In genomic region chr16:4306439-4307214, GRCh38 we compare ENCODE assay signal across 8 cellular contexts. TPM values are rescaled to one million over a fixed set of nuclear protein-coding genes. Genes with fewer than 3 reads are reported as not detected.
DNase-seq lines count a peak whose midpoint lies in the region; ATAC-seq and TF ChIP-seq lines count a peak whose summit lies in the region.

No MANE protein-coding gene starts in this region.

- H3K4me3 ChIP-seq in GM12875 (ENCODE audit: low read depth, low read length) (peak overlapping the region; percentile 84), iPS-11a (ENCODE audit: low read depth, low read length) (peak overlapping the region; percentile 83)

- peak; percentile 6 for ATAC-seq in stimulated activated effector memory CD8-positive, alpha-beta T cell treated with anti-CD3 and anti-CD28 coated beads, Interleukin-12 subunit alpha, Interleukin-12 subunit beta, amount 100 ng/mL, for 72 hours
- no peak for ATAC-seq in HG02759 (IDR thresholded peaks at IDR 0.05; ENCODE audit: unreplicated experiment)

- DNase-seq in NCI-H2227 treated with DMSO at 0.1 percent for 48 hours (lab: John Stamatoyannopoulos, UW) (peak; percentile 51), cerebellum (ENCODE audit: low spot score) (no peak)
- DNase-seq in activated gamma-delta T cell treated with anti-CD3 and anti-CD28 coated beads, Interleukin-2, amount 50 U/mL, for 16 hours (ENCODE audit: low read depth), result peak; percentile 49
- DNase-seq in stimulated activated effector memory CD8-positive, alpha-beta T cell treated with anti-CD3 and anti-CD28 coated beads, Interleukin-12 subunit alpha, Interleukin-12 subunit beta, amount 100 ng/mL, for 72 hours (ENCODE audit: low spot score in 2 of 2), result peak in 1 of 2 donors; percentile 56
- no peak for DNase-seq in activated CD4-positive, CD25-positive, alpha-beta regulatory T cell treated with anti-CD3 and anti-CD28 coated beads, Interleukin-2, amount 50 U/mL, for 72 hours

- H3K27ac Mint-ChIP-seq in stimulated activated effector memory CD8-positive, alpha-beta T cell treated with anti-CD3 and anti-CD28 coated beads, Interleukin-12 subunit alpha, Interleukin-12 subunit beta, amount 100 ng/mL, for 72 hours, result peak overlapping the region; percentile 98

- no peak for TF ChIP-seq CTCF in GM12875 (IDR thresholded peaks at IDR 0.05; ENCODE audit: borderline replicate concordance, insufficient read depth, low read depth, low read length)

- peaks cover 28% of the 10 kb centered on the region for H3K4me1 Mint-ChIP-seq in stimulated activated effector memory CD8-positive, alpha-beta T cell treated with anti-CD3 and anti-CD28 coated beads, Interleukin-12 subunit alpha, Interleukin-12 subunit beta, amount 100 ng/mL, for 72 hours

- H3K36me3 Mint-ChIP-seq in stimulated activated effector memory CD8-positive, alpha-beta T cell treated with anti-CD3 and anti-CD28 coated beads, Interleukin-12 subunit alpha, Interleukin-12 subunit beta, amount 100 ng/mL, for 72 hours, result peaks cover 10% of the 10 kb centered on the region

- peak overlapping the region; percentile 93 for H3K4me3 Mint-ChIP-seq in stimulated activated effector memory CD8-positive, alpha-beta T cell treated with anti-CD3 and anti-CD28 coated beads, Interleukin-12 subunit alpha, Interleukin-12 subunit beta, amount 100 ng/mL, for 72 hours

- H3K9me3 Mint-ChIP-seq in stimulated activated effector memory CD8-positive, alpha-beta T cell treated with anti-CD3 and anti-CD28 coated beads, Interleukin-12 subunit alpha, Interleukin-12 subunit beta, amount 100 ng/mL, for 72 hours, result peaks cover 3% of the 10 kb centered on the region

RNA-seq across cellular contexts. Expression of gene GLIS2, which starts 9.2 kb away (rescaled TPM):
- 3.2 TPM for total RNA-seq in cerebellum

RNA-seq across cellular contexts. Expression of gene TFAP4, which starts 33.8 kb away (rescaled TPM):
- 7.6 TPM for total RNA-seq in cerebellum

RNA-seq across cellular contexts. Expression of gene PAM16, which starts 44.5 kb away (rescaled TPM):
- 19.1 TPM for total RNA-seq in cerebellum

Comparison
In these comparisons a context has a peak if more than half of its experiments do, and no peak if none do; other contexts are left out.
1. DNase-seq: peak in NCI-H2227 treated with DMSO at 0.1 percent for 48 hours (single experiment) and activated gamma-delta T cell treated with anti-CD3 and anti-CD28 coated beads, Interleukin-2, amount 50 U/mL, for 16 hours (single experiment); none in cerebellum (single experiment) and activated CD4-positive, CD25-positive, alpha-beta regulatory T cell treated with anti-CD3 and anti-CD28 coated beads, Interleukin-2, amount 50 U/mL, for 72 hours (single experiment).